In the genomic region with DNA sequence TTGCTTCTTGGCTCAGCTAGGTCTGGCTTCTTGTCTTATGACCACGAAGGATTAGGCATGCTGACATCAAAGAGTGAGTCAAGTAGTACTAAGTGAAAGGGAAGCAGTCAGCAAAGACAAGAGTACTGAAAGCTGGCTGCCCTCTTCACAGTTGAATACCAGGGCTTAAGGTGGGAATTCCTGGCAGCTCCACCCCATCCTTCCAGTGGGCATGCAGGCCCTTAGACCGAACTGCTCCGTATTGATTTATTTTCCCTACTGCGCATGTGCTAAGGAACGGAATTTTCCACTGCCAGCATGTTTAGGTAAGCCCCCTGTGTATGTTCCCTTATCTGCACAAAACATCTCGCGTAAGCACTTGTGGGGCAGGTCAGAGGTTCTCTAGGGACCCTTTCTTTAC, we compare ENCODE assay signal across 12 cellular contexts.
DNase-seq lines count a peak whose midpoint lies in the region; ATAC-seq, FAIRE-seq and TF ChIP-seq lines count a peak whose summit lies in the region.
"Had no signal": no experiment of that assay in that cellular context is flagged by ENCODE, and none has a peak within 500 bp of the region (broad histone marks: within the 10 kb centered on the region; RNA-seq: fewer than 3 reads in every experiment).

No MANE protein-coding gene starts in this region.

- no peaks in the 10 kb centered on the region for H3K36me3 ChIP-seq in K562 (ENCODE audit: control insufficient read depth, insufficient read depth, low read length)
- H3K36me3 ChIP-seq in left lung = no peaks in the 10 kb centered on the region

- in situ Hi-C loops in K562 (cut with MboI) (no loop called here), G401 (cut with HindIII; ENCODE audit: low sequenced_read_pairs) (no loop called here)

- TF ChIP-seq CTCF in AG09309 (IDR thresholded peaks at IDR 0.05; ENCODE audit: control insufficient read depth, insufficient read depth, low read depth, low read length, missing control alignments) (no peak), K562 (IDR thresholded peaks at IDR 0.05 in 2 of 3, conservative IDR thresholded peaks at IDR 0.05 in 1 of 3; ENCODE audit: insufficient read depth in 2 of 3, low read depth in 1 of 3, low read length in 3 of 3) (no peak), left lung (IDR thresholded peaks at IDR 0.05) (no peak)

- no peak overlapping the region for H3K4me3 ChIP-seq in AG09309 (ENCODE audit: control insufficient read depth, low read depth, low read length)
- no peak overlapping the region for H3K4me3 ChIP-seq in K562
- H3K4me3 ChIP-seq in left lung = no peak overlapping the region

- H3K9ac ChIP-seq in K562 (ENCODE audit: insufficient read depth in 1 of 2, low read depth in 2 of 2, low read length in 2 of 2) = no peak overlapping the region

- peak overlapping the region; percentile 33; the same call in 1 of the 2 replicates for H2AFZ ChIP-seq in K562 (ENCODE audit: low read depth, low read length)

- intact Hi-C loops in K562 (cut with micrococcal nuclease) = no loop called here
- intact Hi-C loops in left lung (cut with DNase I) = no loop called here

- TF ChIP-seq RAD21 in K562 (CRISPR knock-in tag; conservative IDR thresholded peaks at IDR 0.05 in 1 of 2, IDR thresholded peaks at IDR 0.05 in 1 of 2) = no peak

- ATAC-seq in K562 = no peak
- peak; percentile 69 for ATAC-seq in left lung

- H3K9me1 ChIP-seq in K562 (ENCODE audit: control insufficient read depth, insufficient read depth, low read length) = no peaks in the 10 kb centered on the region

- H3K27me3 ChIP-seq in K562 (ENCODE audit: control insufficient read depth in 2 of 2, insufficient read depth in 2 of 2, low read length in 2 of 2) (no peaks in the 10 kb centered on the region), left lung (no peaks in the 10 kb centered on the region)

- H3K27ac ChIP-seq in K562 (ENCODE audit: extremely low read depth, low read depth, low read length) (no peak overlapping the region), left lung (no peak overlapping the region)

- FAIRE-seq in K562 (lab: Jason Lieb, UNC) = no peak

- H4K20me1 ChIP-seq in K562 (replicated peaks; ENCODE audit: control insufficient read depth, insufficient read depth, low read length) = no peaks in the 10 kb centered on the region

- no peak for TF ChIP-seq POLR2A in K562 (conservative IDR thresholded peaks at IDR 0.05)

- H3K79me2 ChIP-seq in K562 (ENCODE audit: control insufficient read depth, insufficient read depth, low read length) = no peaks in the 10 kb centered on the region

- WGBS in K562 (ENCODE audit: insufficient coverage, low coverage, missing lambda C conversion rate) = 2% methylated on average over 7 of the region's 7 CpGs

- H3K4me2 ChIP-seq in K562 (ENCODE audit: insufficient read depth, low read length) = no peak overlapping the region

- POLR2A ChIA-PET in K562 (lab: Yijun Ruan, JAX) = no interaction called here

- CTCF ChIA-PET in K562 (lab: Yijun Ruan, JAX; ENCODE audit: low intra/inter-chr PET ratio) = no interaction called here

- no TSS peak for BruUV-seq in K562 (replicated peaks; lab: Mats Ljungman, UMichigan)

- H3K9me3 ChIP-seq in K562 (replicated peaks; ENCODE audit: control insufficient read depth, insufficient read depth, low read depth, low read length) (no peaks in the 10 kb centered on the region; the same call in none of the 2 replicates), left lung (no peaks in the 10 kb centered on the region)

- no peaks in the 10 kb centered on the region for H3K4me1 ChIP-seq in K562 (replicated peaks in 1 of 2; ENCODE audit: control insufficient read depth in 2 of 2, insufficient read depth in 2 of 2, low read length in 2 of 2)
- H3K4me1 ChIP-seq in left lung = no peaks in the 10 kb centered on the region

- TF ChIP-seq EP300 in K562 (IDR thresholded peaks at IDR 0.05; ENCODE audit: low read length) = no peak

- DNase-seq in AG09309 (ENCODE audit: low read depth) (peak; percentile 39), LoVo (ENCODE audit: low spot score) (peak; percentile 25), K562 (ENCODE audit: extremely low read depth in 1 of 4, low spot score in 3 of 4) (peak in 1 of 4 experiments; percentile 7), left lung (no peak), NCI-H2196 treated with DMSO at 0.1 percent for 48 hours (lab: John Stamatoyannopoulos, UW; ENCODE audit: unreplicated experiment) (no peak), G401 (ENCODE audit: low spot score) (no peak), midbrain (lab: John Stamatoyannopoulos, UW) (no peak)
- DNase-seq in activated CD8-positive, alpha-beta memory T cell treated with anti-CD3 and anti-CD28 coated beads, Interleukin-2, amount 50 U/mL, for 4 hours = no peak
- DNase-seq: activated CD4-positive, alpha-beta memory T cell treated with anti-CD3 and anti-CD28 coated beads, Interleukin-2, amount 10 ng/mL, durations not matched to agents 7 days and 5 days; C1 segment of cervical spinal cord; NCI-H1694 treated with DMSO at 0.1 percent for 48 hours; SHP77 treated with DMSO at 0.1 percent for 48 hours had no signal

TF ChIP-seq in K562, 482 proteins besides CTCF, POLR2A, EP300 and RAD21:
- TF ChIP-seq RBM15 (IDR thresholded peaks at IDR 0.05; ENCODE audit: insufficient read depth, low read length) (no peak), TCFL5 (CRISPR knock-in tag; conservative IDR thresholded peaks at IDR 0.05) (no peak), HDAC8 (tag; IDR thresholded peaks at IDR 0.05) (no peak), NRF1 (conservative IDR thresholded peaks at IDR 0.05 in 1 of 2, IDR thresholded peaks at IDR 0.05 in 1 of 2) (peak; percentile 31 to 49; a peak in 3 of 4 replicates), DACH1 (IDR thresholded peaks at IDR 0.05; ENCODE audit: partially characterized antibody) (no peak), SAP30 (IDR thresholded peaks at IDR 0.05; ENCODE audit: borderline replicate concordance, insufficient read depth, low read depth, low read length, poor library complexity, severe bottlenecking) (no peak)
- TF ChIP-seq, protein P1, sequence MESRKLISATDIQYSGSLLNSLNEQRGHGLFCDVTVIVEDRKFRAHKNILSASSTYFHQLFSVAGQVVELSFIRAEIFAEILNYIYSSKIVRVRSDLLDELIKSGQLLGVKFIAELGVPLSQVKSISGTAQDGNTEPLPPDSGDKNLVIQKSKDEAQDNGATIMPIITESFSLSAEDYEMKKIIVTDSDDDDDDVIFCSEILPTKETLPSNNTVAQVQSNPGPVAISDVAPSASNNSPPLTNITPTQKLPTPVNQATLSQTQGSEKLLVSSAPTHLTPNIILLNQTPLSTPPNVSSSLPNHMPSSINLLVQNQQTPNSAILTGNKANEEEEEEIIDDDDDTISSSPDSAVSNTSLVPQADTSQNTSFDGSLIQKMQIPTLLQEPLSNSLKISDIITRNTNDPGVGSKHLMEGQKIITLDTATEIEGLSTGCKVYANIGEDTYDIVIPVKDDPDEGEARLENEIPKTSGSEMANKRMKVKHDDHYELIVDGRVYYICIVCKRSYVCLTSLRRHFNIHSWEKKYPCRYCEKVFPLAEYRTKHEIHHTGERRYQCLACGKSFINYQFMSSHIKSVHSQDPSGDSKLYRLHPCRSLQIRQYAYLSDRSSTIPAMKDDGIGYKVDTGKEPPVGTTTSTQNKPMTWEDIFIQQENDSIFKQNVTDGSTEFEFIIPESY (CRISPR knock-in tag; IDR thresholded peaks at IDR 0.05) = no peak

Comparison
In these comparisons a context has a peak if more than half of its experiments do, and no peak if none do; other contexts are left out.
1. DNase-seq: peak in AG09309 (single experiment) and LoVo (single experiment); none in left lung (0 of 2), NCI-H2196 treated with DMSO at 0.1 percent for 48 hours (single experiment), G401 (single experiment), activated CD8-positive, alpha-beta memory T cell treated with anti-CD3 and anti-CD28 coated beads, Interleukin-2, amount 50 U/mL, for 4 hours (single experiment) and midbrain (single experiment).